ENCODE assay signal across 1 cellular context in the genomic region with DNA sequence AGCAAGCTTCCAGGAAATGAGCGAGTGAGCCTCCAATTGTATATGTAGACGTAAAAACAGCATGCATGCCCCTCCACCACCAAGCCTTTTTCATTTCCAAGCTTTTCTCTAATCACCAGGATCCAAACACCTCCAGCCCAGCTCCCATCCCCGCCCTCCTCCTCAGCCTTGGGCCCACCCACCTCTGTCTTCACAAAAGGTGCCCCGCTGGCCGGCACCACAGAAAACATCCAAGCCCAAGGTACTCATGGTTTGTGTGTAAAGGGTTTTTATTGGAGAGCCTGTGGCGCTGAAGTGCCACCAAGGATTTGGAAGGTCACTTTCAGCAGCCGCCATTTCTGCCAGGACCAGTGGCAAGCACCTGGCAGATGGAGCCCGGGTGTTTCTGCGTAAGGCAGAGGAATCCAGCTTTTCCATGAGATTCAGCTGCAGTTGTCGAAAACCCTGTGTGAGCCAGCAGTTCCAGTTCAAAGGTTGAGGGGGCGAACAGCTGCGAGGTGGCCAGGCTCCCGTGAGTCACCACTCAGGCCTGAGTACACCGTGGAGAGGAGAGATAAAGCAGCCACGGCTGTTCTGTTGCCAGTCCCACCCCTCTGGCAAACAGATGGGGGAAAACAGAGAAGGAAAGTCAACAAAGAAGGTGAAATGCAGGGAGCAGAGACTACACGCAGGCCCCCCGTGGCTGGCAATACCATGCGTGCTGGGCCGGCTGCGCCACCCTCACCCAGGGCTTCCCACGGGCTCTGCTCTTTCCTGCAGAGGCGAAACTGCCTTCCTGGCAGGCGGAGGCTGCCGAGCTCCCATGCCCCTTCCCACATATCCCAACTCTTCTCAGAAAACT.
TF ChIP-seq lines count a peak whose summit lies in the region.

No MANE protein-coding gene starts in this region.

TF ChIP-seq in K562, 482 proteins besides CTCF, POLR2A, EP300 and RAD21 (continued from another document and continues in another):
- TF ChIP-seq, protein P1, sequence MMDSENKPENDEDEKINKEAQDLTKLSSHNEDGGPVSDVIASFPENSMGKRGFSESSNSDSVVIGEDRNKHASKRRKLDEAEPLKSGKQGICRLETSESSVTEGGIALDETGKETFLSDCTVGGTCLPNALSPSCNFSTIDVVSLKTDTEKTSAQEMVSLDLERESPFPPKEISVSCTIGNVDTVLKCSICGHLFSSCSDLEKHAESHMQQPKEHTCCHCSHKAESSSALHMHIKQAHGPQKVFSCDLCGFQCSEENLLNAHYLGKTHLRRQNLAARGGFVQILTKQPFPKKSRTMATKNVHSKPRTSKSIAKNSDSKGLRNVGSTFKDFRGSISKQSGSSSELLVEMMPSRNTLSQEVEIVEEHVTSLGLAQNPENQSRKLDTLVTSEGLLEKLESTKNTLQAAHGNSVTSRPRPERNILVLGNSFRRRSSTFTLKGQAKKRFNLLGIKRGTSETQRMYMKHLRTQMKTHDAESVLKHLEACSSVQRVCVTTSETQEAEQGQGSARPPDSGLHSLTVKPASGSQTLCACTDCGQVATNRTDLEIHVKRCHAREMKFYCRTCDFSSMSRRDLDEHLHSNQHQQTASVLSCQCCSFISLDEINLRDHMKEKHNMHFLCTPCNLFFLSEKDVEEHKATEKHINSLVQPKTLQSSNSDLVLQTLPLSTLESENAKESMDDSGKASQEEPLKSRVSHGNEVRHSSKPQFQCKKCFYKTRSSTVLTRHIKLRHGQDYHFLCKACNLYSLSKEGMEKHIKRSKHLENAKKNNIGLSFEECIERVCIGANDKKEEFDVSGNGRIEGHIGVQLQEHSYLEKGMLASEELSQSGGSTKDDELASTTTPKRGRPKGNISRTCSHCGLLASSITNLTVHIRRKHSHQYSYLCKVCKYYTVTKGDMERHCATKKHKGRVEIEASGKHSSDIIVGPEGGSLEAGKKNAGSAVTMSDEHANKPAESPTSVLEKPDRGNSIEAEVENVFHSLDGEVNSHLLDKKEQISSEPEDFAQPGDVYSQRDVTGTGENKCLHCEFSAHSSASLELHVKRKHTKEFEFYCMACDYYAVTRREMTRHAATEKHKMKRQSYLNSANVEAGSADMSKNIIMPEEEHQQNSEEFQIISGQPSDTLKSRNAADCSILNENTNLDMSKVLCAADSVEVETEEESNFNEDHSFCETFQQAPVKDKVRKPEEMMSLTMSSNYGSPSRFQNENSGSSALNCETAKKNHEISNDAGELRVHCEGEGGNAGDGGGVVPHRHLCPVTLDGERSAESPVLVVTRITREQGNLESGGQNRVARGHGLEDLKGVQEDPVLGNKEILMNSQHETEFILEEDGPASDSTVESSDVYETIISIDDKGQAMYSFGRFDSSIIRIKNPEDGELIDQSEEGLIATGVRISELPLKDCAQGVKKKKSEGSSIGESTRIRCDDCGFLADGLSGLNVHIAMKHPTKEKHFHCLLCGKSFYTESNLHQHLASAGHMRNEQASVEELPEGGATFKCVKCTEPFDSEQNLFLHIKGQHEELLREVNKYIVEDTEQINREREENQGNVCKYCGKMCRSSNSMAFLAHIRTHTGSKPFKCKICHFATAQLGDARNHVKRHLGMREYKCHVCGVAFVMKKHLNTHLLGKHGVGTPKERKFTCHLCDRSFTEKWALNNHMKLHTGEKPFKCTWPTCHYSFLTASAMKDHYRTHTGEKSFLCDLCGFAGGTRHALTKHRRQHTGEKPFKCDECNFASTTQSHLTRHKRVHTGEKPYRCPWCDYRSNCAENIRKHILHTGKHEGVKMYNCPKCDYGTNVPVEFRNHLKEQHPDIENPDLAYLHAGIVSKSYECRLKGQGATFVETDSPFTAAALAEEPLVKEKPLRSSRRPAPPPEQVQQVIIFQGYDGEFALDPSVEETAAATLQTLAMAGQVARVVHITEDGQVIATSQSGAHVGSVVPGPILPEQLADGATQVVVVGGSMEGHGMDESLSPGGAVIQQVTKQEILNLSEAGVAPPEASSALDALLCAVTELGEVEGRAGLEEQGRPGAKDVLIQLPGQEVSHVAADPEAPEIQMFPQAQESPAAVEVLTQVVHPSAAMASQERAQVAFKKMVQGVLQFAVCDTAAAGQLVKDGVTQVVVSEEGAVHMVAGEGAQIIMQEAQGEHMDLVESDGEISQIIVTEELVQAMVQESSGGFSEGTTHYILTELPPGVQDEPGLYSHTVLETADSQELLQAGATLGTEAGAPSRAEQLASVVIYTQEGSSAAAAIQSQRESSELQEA (IDR thresholded peaks at IDR 0.05; ENCODE audit: low read depth): no peak
- TF ChIP-seq MNT (conservative IDR thresholded peaks at IDR 0.05) (peak; percentile 42 to 66), CBX2 (IDR thresholded peaks at IDR 0.05; ENCODE audit: insufficient read depth, low read length, poor library complexity, severe bottlenecking) (no peak), WHSC1 (IDR thresholded peaks at IDR 0.05; ENCODE audit: low read length) (no peak), ATF6 (CRISPR knock-in tag; IDR thresholded peaks at IDR 0.05) (no peak), HDAC8 (tag; IDR thresholded peaks at IDR 0.05) (no peak), ZC3H11A (IDR thresholded peaks at IDR 0.05; ENCODE audit: low read depth, low read length) (no peak), CREBBP (IDR thresholded peaks at IDR 0.05; ENCODE audit: low read depth, low read length) (no peak), TFAP4 (CRISPR knock-in tag; IDR thresholded peaks at IDR 0.05; ENCODE audit: borderline replicate concordance) (peak; percentile 99), TRIM24 (IDR thresholded peaks at IDR 0.05) (peak; percentile 97 to 98), DLX4 (CRISPR knock-in tag; IDR thresholded peaks at IDR 0.05) (no peak), SRF (CRISPR knock-in tag; IDR thresholded peaks at IDR 0.05) (no peak), TCF7L2 (IDR thresholded peaks at IDR 0.05; ENCODE audit: low read depth, low read length) (no peak), NEUROD1 (IDR thresholded peaks at IDR 0.05; ENCODE audit: borderline replicate concordance, low read depth, low read length, partially characterized antibody) (peak; percentile 89), ZNF354B (CRISPR knock-in tag; IDR thresholded peaks at IDR 0.05) (no peak), NFXL1 (CRISPR knock-in tag; IDR thresholded peaks at IDR 0.05) (no peak), MBD2 (IDR thresholded peaks at IDR 0.05; ENCODE audit: borderline replicate concordance, low read depth) (peak; percentile 68; the same call in 1 of the 2 replicates), LEF1 (IDR thresholded peaks at IDR 0.05) (peak; percentile 85; the same call in 1 of the 2 replicates), DDX20 (tag; IDR thresholded peaks at IDR 0.05; ENCODE audit: low read depth) (no peak), GTF2F1 (IDR thresholded peaks at IDR 0.05; ENCODE audit: low read depth, low read length) (no peak), ZNF551 (CRISPR knock-in tag; IDR thresholded peaks at IDR 0.05) (no peak), HCFC1 (IDR thresholded peaks at IDR 0.05; ENCODE audit: low read depth, low read length) (no peak), ZNF134 (CRISPR knock-in tag; conservative IDR thresholded peaks at IDR 0.05) (no peak), SPI1 (IDR thresholded peaks at IDR 0.05; ENCODE audit: borderline replicate concordance, low read depth, low read length) (no peak), ZBTB1 (CRISPR knock-in tag; IDR thresholded peaks at IDR 0.05; ENCODE audit: borderline replicate concordance, low read depth) (no peak), ZMIZ1 (IDR thresholded peaks at IDR 0.05; ENCODE audit: low read depth in 2 of 2, low read length in 2 of 2) (peak in 1 of 2 experiments; percentile 88; a peak in 2 of 4 replicates)
- TF ChIP-seq, protein P2, sequence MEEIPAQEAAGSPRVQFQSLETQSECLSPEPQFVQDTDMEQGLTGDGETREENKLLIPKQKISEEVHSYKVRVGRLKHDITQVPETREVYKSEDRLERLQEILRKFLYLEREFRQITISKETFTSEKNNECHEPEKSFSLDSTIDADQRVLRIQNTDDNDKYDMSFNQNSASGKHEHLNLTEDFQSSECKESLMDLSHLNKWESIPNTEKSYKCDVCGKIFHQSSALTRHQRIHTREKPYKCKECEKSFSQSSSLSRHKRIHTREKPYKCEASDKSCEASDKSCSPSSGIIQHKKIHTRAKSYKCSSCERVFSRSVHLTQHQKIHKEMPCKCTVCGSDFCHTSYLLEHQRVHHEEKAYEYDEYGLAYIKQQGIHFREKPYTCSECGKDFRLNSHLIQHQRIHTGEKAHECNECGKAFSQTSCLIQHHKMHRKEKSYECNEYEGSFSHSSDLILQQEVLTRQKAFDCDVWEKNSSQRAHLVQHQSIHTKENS (CRISPR knock-in tag; IDR thresholded peaks at IDR 0.05): no peak
- TF ChIP-seq, protein P3, sequence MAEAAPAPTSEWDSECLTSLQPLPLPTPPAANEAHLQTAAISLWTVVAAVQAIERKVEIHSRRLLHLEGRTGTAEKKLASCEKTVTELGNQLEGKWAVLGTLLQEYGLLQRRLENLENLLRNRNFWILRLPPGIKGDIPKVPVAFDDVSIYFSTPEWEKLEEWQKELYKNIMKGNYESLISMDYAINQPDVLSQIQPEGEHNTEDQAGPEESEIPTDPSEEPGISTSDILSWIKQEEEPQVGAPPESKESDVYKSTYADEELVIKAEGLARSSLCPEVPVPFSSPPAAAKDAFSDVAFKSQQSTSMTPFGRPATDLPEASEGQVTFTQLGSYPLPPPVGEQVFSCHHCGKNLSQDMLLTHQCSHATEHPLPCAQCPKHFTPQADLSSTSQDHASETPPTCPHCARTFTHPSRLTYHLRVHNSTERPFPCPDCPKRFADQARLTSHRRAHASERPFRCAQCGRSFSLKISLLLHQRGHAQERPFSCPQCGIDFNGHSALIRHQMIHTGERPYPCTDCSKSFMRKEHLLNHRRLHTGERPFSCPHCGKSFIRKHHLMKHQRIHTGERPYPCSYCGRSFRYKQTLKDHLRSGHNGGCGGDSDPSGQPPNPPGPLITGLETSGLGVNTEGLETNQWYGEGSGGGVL (CRISPR knock-in tag; IDR thresholded peaks at IDR 0.05): no peak
